In genomic region chr10:103691267-103691666, GRCh38 we compare ENCODE assay signal across 16 cellular contexts.
DNase-seq lines count a peak whose midpoint lies in the region; TF ChIP-seq lines count a peak whose summit lies in the region.
"Had no signal": no experiment of that assay in that cellular context is flagged by ENCODE, and none has a peak within 500 bp of the region (broad histone marks: within the 10 kb centered on the region; RNA-seq: fewer than 3 reads in every experiment).

No MANE protein-coding gene starts in this region.

- TF ChIP-seq CTCF in RWPE1 (conservative IDR thresholded peaks at IDR 0.05; ENCODE audit: low read depth) (no peak), tibial nerve (IDR thresholded peaks at IDR 0.05) (no peak), GM10266 (IDR thresholded peaks at IDR 0.05; ENCODE audit: control insufficient read depth, insufficient read depth, low read depth, missing control alignments) (no peak)

- H3K4me1 ChIP-seq in iPS-15b (ENCODE audit: control insufficient read depth, insufficient read depth, low read length), result peaks cover 14% of the 10 kb centered on the region
- peaks cover 4 to 89% (median 46%) of the 10 kb centered on the region in 4 donors for H3K4me1 ChIP-seq in tibial nerve

- peak overlapping the region; percentile 72 for H3K4me3 ChIP-seq in iPS-15b (ENCODE audit: low read depth, low read length)
- no peak overlapping the region for H3K4me3 ChIP-seq in tibial nerve

- no peaks in the 10 kb centered on the region for H3K9me3 Mint-ChIP-seq in activated naive CD4-positive, alpha-beta T cell treated with anti-CD3 and anti-CD28 coated beads, Interleukin-2, amount 50 U/mL, for 24 hours
- H3K9me3 Mint-ChIP-seq: dendritic cell treated with granulocyte-macrophage colony-stimulating factor and Interleukin-4, amounts not matched to agents 40 ng/mL and 50 ng/mL, for 4 days had no signal

- H3K27ac ChIP-seq in RWPE1, result peak overlapping the region; percentile 84
- H3K27ac ChIP-seq in tibial nerve, result peak overlapping the region; percentile 12 to 97 (median 76)
- H3K27ac ChIP-seq: HL-60, WERI-Rb-1 had no signal

- H3K4me3 Mint-ChIP-seq in activated naive CD4-positive, alpha-beta T cell treated with anti-CD3 and anti-CD28 coated beads, Interleukin-2, amount 50 U/mL, for 24 hours, result peak overlapping the region; percentile 9
- H3K4me3 Mint-ChIP-seq: dendritic cell treated with granulocyte-macrophage colony-stimulating factor and Interleukin-4, amounts not matched to agents 40 ng/mL and 50 ng/mL, for 4 days had no signal

- CTCF ChIA-PET in RWPE1 (lab: Yijun Ruan, JAX), result interaction anchor here (0.6 kb wide), 1 partner anchor 16 kb away, joined by 6 read pairs; no protein-coding TSS in a partner anchor

- no peaks in the 10 kb centered on the region for H3K9me3 ChIP-seq in iPS-15b (ENCODE audit: control insufficient read depth, insufficient read depth, low read length)
- H3K9me3 ChIP-seq in tibial nerve, result no peaks in the 10 kb centered on the region
- H3K9me3 ChIP-seq: SK-N-SH had no signal

- no peak for TF ChIP-seq EP300 in tibial nerve (IDR thresholded peaks at IDR 0.05)

- in situ Hi-C loops in KBM-7 (cut with MboI; ENCODE audit: low pct_unique_long_range_greater_than_20kb, low sequenced_read_pairs), result no loop called here

- H3K36me3 ChIP-seq in iPS-15b (ENCODE audit: control insufficient read depth, insufficient read depth, low read length), result no peaks in the 10 kb centered on the region
- no peaks in the 10 kb centered on the region for H3K36me3 ChIP-seq in tibial nerve
- H3K36me3 ChIP-seq: WERI-Rb-1 had no signal

- peaks cover 28% of the 10 kb centered on the region for H3K4me1 Mint-ChIP-seq in activated naive CD4-positive, alpha-beta T cell treated with anti-CD3 and anti-CD28 coated beads, Interleukin-2, amount 50 U/mL, for 24 hours

- 55 to 62% methylated on average over 4 of the region's 4 CpGs for WGBS in tibial nerve, 2 donors

- peaks cover 38% of the 10 kb centered on the region for H3K27me3 ChIP-seq in iPS-15b (ENCODE audit: control insufficient read depth, insufficient read depth, low read length)
- no peaks in the 10 kb centered on the region for H3K27me3 ChIP-seq in tibial nerve

- no peak overlapping the region for H3K9ac ChIP-seq in iPS-15b (ENCODE audit: low read depth, low read length)
- H3K9ac ChIP-seq: SK-N-SH had no signal

- no peaks in the 10 kb centered on the region for H3K36me3 Mint-ChIP-seq in activated naive CD4-positive, alpha-beta T cell treated with anti-CD3 and anti-CD28 coated beads, Interleukin-2, amount 50 U/mL, for 24 hours

- no peak overlapping the region for H3K27ac Mint-ChIP-seq in activated naive CD4-positive, alpha-beta T cell treated with anti-CD3 and anti-CD28 coated beads, Interleukin-2, amount 50 U/mL, for 24 hours
- H3K27ac Mint-ChIP-seq: dendritic cell treated with granulocyte-macrophage colony-stimulating factor and Interleukin-4, amounts not matched to agents 40 ng/mL and 50 ng/mL, for 4 days had no signal

- no peak for TF ChIP-seq POLR2A in tibial nerve (IDR thresholded peaks at IDR 0.05)

- H3K27me3 Mint-ChIP-seq in activated naive CD4-positive, alpha-beta T cell treated with anti-CD3 and anti-CD28 coated beads, Interleukin-2, amount 50 U/mL, for 24 hours, result no peaks in the 10 kb centered on the region

- POLR2A ChIA-PET in RWPE1 (lab: Yijun Ruan, JAX; ENCODE audit: low non-redundant PET), result no interaction called here

- DNase-seq in activated naive CD4-positive, alpha-beta T cell treated with Interleukin-2 at 50 U/mL for 16 hours, result no peak
- DNase-seq in RWPE1 (ENCODE audit: low spot score) (no peak), tibial nerve (ENCODE audit: low spot score in 2 of 2) (no peak), KBM-7 (no peak), hepatic stellate cell (ENCODE audit: low spot score) (no peak), GM10266 (ENCODE audit: extremely low spot score) (no peak)
- DNase-seq: DMS153; HCEC 1CT; NCI-H1694; stimulated activated CD4-positive, alpha-beta T cell treated with anti-CD3 and anti-CD28 coated beads, Interleukin-4, amount 100 ng/mL, for 4 hours; WERI-Rb-1 had no signal
